Comparison of ENCODE assay signal across 1 cellular context in genomic region chr14:104589338-104590195, GRCh38.
TF ChIP-seq lines count a peak whose summit lies in the region.

No MANE protein-coding gene starts in this region.

TF ChIP-seq in IMR-90, 13 proteins besides CTCF, POLR2A, EP300 and RAD21:
- TF ChIP-seq NFE2L2 (IDR thresholded peaks at IDR 0.05; ENCODE audit: low read depth, low read length) (no peak), RCOR1 (IDR thresholded peaks at IDR 0.05; ENCODE audit: insufficient replicate concordance, low read length) (no peak), BHLHE40 (IDR thresholded peaks at IDR 0.05; ENCODE audit: low read depth, low read length) (no peak), CHD1 (IDR thresholded peaks at IDR 0.05; ENCODE audit: low read depth, low read length) (no peak), MAZ (IDR thresholded peaks at IDR 0.05; ENCODE audit: borderline replicate concordance, low read depth, low read length) (no peak), USF2 (IDR thresholded peaks at IDR 0.05; ENCODE audit: low read depth, low read length) (no peak), SMC3 (IDR thresholded peaks at IDR 0.05; ENCODE audit: low read depth, low read length) (no peak), MXI1 (IDR thresholded peaks at IDR 0.05; ENCODE audit: borderline replicate concordance, low read depth, low read length) (no peak), ELK1 (IDR thresholded peaks at IDR 0.05; ENCODE audit: borderline replicate concordance, low read depth, low read length) (no peak), FOS (IDR thresholded peaks at IDR 0.05; ENCODE audit: low read depth, low read length) (no peak), MAFK (IDR thresholded peaks at IDR 0.05; ENCODE audit: low read depth, low read length) (no peak), CEBPB (IDR thresholded peaks at IDR 0.05; ENCODE audit: low read depth, low read length) (no peak), RFX5 (IDR thresholded peaks at IDR 0.05; ENCODE audit: low read depth, low read length) (no peak)
